In the genomic region with DNA sequence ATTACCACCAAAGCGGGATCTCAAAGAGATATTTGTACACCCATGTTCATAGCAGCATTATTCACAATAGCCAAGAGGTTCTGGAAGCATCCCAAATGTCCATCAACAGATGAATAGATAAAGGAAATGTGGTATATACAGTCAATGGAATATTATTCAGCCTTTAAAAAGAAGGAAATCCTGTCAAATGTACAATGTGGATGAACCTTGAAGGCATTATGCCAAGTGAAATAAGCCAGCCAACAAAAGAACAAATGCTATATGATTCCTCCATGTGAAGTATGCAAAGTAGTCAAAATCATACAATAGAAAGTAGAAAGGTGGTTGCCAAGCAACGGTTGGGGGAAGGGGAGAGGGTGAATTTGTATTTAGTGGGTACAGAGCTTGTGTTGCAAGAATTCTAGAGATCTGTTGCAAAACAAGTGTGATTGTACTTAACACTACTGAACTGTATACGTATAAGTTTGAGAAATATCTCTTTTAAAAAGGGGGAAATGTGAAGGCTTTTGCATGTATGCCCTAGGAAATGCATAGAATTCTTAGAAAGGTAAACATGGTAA, we compare ENCODE assay signal across 16 cellular contexts.
"Had no signal": no experiment of that assay in that cellular context is flagged by ENCODE, and none has a peak within 500 bp of the region (broad histone marks: within the 10 kb centered on the region; RNA-seq: fewer than 3 reads in every experiment).

No MANE protein-coding gene starts in this region.

- H3K9me3 Mint-ChIP-seq: activated CD8-positive, alpha-beta T cell treated with anti-CD3 and anti-CD28 coated beads for 36 hours; activated naive CD8-positive, alpha-beta T cell treated with anti-CD3 and anti-CD28 coated beads, Interleukin-2, amount 50 U/mL, for 24 hours; activated T-cell treated with anti-CD3 and anti-CD28 coated beads, Interleukin-2, amount 50 U/mL, for 4 hours; effector memory CD8-positive, alpha-beta T cell; immature natural killer cell; neural crest cell; stimulated activated naive CD8-positive, alpha-beta T cell treated with anti-CD3 and anti-CD28 coated beads, Interleukin-15, Interleukin-2, amounts not matched to agents 100 ng/mL and 50 ng/mL, for 24 hours had no signal

- H3K27me3 Mint-ChIP-seq: activated CD4-positive, alpha-beta T cell treated with anti-CD3 and anti-CD28 coated beads for 36 hours; activated CD8-positive, alpha-beta T cell treated with anti-CD3 and anti-CD28 coated beads for 36 hours; activated naive CD8-positive, alpha-beta T cell treated with anti-CD3 and anti-CD28 coated beads, Interleukin-2, amount 50 U/mL, for 24 hours; effector memory CD8-positive, alpha-beta T cell; stimulated activated naive CD8-positive, alpha-beta T cell treated with anti-CD3 and anti-CD28 coated beads, Interleukin-15, Interleukin-2, amounts not matched to agents 100 ng/mL and 50 ng/mL, for 24 hours; T-helper 17 cell had no signal

- H3K9me3 ChIP-seq: heart left ventricle, suprapubic skin, upper lobe of left lung had no signal

- H3K27ac ChIP-seq: epithelial cell of prostate, heart left ventricle, suprapubic skin, upper lobe of left lung had no signal

- H3K4me3 ChIP-seq: heart left ventricle, suprapubic skin, upper lobe of left lung had no signal

- DNase-seq: activated CD4-positive, alpha-beta T cell treated with anti-CD3 and anti-CD28 coated beads for 36 hours; activated CD8-positive, alpha-beta T cell treated with anti-CD3 and anti-CD28 coated beads for 36 hours; activated effector memory CD4-positive, alpha-beta T cell treated with anti-CD3 and anti-CD28 coated beads, Interleukin-2, amount 50 U/mL, for 16 hours; activated naive CD8-positive, alpha-beta T cell treated with anti-CD3 and anti-CD28 coated beads, Interleukin-2, amount 50 U/mL, for 24 hours; activated T-cell treated with anti-CD3 and anti-CD28 coated beads, Interleukin-2, amount 50 U/mL, for 4 hours; aorta; cerebellar nuclear complex; effector memory CD8-positive, alpha-beta T cell; heart left ventricle; immature natural killer cell; T-helper 17 cell; upper lobe of left lung had no signal

- H3K27ac Mint-ChIP-seq: activated CD8-positive, alpha-beta T cell treated with anti-CD3 and anti-CD28 coated beads for 36 hours; activated naive CD8-positive, alpha-beta T cell treated with anti-CD3 and anti-CD28 coated beads, Interleukin-2, amount 50 U/mL, for 24 hours; immature natural killer cell; stimulated activated naive CD8-positive, alpha-beta T cell treated with anti-CD3 and anti-CD28 coated beads, Interleukin-15, Interleukin-2, amounts not matched to agents 100 ng/mL and 50 ng/mL, for 24 hours; T-helper 17 cell had no signal

- H3K4me3 Mint-ChIP-seq: activated CD4-positive, alpha-beta T cell treated with anti-CD3 and anti-CD28 coated beads for 36 hours; activated CD8-positive, alpha-beta T cell treated with anti-CD3 and anti-CD28 coated beads for 36 hours; activated naive CD8-positive, alpha-beta T cell treated with anti-CD3 and anti-CD28 coated beads, Interleukin-2, amount 50 U/mL, for 24 hours; activated T-cell treated with anti-CD3 and anti-CD28 coated beads, Interleukin-2, amount 50 U/mL, for 4 hours; effector memory CD8-positive, alpha-beta T cell; immature natural killer cell; neural crest cell; stimulated activated naive CD8-positive, alpha-beta T cell treated with anti-CD3 and anti-CD28 coated beads, Interleukin-15, Interleukin-2, amounts not matched to agents 100 ng/mL and 50 ng/mL, for 24 hours; T-helper 17 cell had no signal

- H3K27me3 ChIP-seq: suprapubic skin, upper lobe of left lung had no signal
